In the genomic region with DNA sequence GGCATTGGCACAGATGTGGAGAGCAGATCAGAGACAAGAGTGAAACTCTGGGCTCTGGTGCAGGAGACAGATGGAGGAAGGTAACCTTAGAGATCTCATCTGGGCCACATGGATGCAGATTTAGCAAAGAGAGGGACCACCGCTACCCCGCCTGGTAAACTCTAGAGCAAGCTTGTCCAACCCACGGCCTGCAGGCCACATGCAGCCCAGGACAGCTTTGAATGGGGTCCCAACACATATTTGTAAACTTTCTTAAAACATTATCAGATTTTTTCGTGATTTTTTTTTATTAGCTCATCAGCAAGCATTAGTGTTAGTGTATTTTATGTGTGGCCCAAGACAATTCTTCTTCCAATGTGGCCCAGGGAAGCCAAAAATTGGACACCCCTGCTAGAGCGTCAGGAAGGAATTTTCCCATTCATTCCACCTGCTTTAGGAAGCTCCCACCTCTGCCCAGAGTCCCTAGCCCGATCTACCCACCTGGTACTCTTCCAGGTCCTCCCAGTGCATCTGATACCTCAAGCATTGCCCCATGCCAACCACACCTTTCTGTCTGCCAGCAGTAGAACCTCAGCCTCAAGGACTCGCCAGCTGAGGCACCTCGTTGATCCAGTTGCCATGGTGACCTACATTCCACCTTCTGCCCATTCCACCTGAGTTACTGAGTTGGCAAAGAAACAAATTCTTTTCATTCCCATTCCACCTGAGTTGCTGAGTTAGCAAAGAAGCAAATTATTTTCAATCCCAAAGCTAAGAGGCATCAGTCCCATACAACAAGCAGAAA, we compare ENCODE assay signal across 16 cellular contexts. TPM values are rescaled to one million over a fixed set of nuclear protein-coding genes. Genes with fewer than 3 reads are reported as not detected.
A peak's percentile ranks its signal among the peaks of the same experiment; 100 is the strongest.
DNase-seq lines count a peak whose midpoint lies in the region; ATAC-seq and TF ChIP-seq lines count a peak whose summit lies in the region.
"Had no signal": no experiment of that assay in that cellular context is flagged by ENCODE, and none has a peak within 500 bp of the region (broad histone marks: within the 10 kb centered on the region; RNA-seq: fewer than 3 reads in every experiment).

A gene (minus strand): TSS at position 586 of the 784 bp plus-strand sequence. CDS start 52 bp downstream, at position 534.

- peak within 1 kb of the TSS; percentile 11 for H3K27ac Mint-ChIP-seq in activated CD4-positive, alpha-beta T cell treated with anti-CD3 and anti-CD28 coated beads, Interleukin-2, amount 10 ng/mL, durations not matched to agents 7 days and 5 days
- H3K27ac Mint-ChIP-seq in WTC11: no peak within 1 kb of the TSS

- H3K4me3 ChIP-seq in kidney epithelial cell (ENCODE audit: low read depth, low read length) (no peak within 1 kb of the TSS), upper lobe of right lung (no peak within 1 kb of the TSS), ovary (no peak within 1 kb of the TSS)
- H3K4me3 ChIP-seq: GM23248, spleen, transverse colon had no signal

- peaks cover 3% of the 10 kb centered on the region for H3K4me1 Mint-ChIP-seq in activated CD4-positive, alpha-beta T cell treated with anti-CD3 and anti-CD28 coated beads, Interleukin-2, amount 10 ng/mL, durations not matched to agents 7 days and 5 days
- peaks cover 16% of the 10 kb centered on the region for H3K4me1 Mint-ChIP-seq in WTC11

- H3K9me3 ChIP-seq in upper lobe of right lung (no peaks in the 10 kb centered on the region), ovary (no peaks in the 10 kb centered on the region)
- H3K9me3 ChIP-seq: spleen, transverse colon had no signal

- H3K4me1 ChIP-seq in upper lobe of right lung (peaks cover 7% of the 10 kb centered on the region), ovary (ENCODE audit: insufficient read depth) (no peaks in the 10 kb centered on the region)
- H3K4me1 ChIP-seq: transverse colon had no signal

- H3K27me3 Mint-ChIP-seq in activated CD4-positive, alpha-beta T cell treated with anti-CD3 and anti-CD28 coated beads, Interleukin-2, amount 10 ng/mL, durations not matched to agents 7 days and 5 days: peaks cover 30% of the 10 kb centered on the region
- H3K27me3 Mint-ChIP-seq in WTC11 (ENCODE audit: low read depth): no peaks in the 10 kb centered on the region

- H3K27ac ChIP-seq in upper lobe of right lung (no peak within 1 kb of the TSS), ovary (no peak within 1 kb of the TSS)
- H3K27ac ChIP-seq: GM23248, spleen, transverse colon had no signal

- ATAC-seq in WTC11: peak; percentile 15; the same call in 1 of the 2 replicates
- ATAC-seq in upper lobe of right lung: peak; percentile 74
- ATAC-seq: left colon had no signal

- no peaks in the 10 kb centered on the region for H3K36me3 Mint-ChIP-seq in activated CD4-positive, alpha-beta T cell treated with anti-CD3 and anti-CD28 coated beads, Interleukin-2, amount 10 ng/mL, durations not matched to agents 7 days and 5 days (ENCODE audit: low read depth)
- H3K36me3 Mint-ChIP-seq in WTC11: no peaks in the 10 kb centered on the region

- WGBS in ovary, 3 donors: 82 to 85% (median 83%) methylated on average over 8 of the region's 8 CpGs

- CTCF ChIA-PET in activated CD4-positive, alpha-beta T cell treated with anti-CD3 and anti-CD28 coated beads, Interleukin-2, amount 10 ng/mL, durations not matched to agents 7 days and 5 days (lab: Charles Lee): interaction anchor here (1.2 kb wide), 1 partner anchor 29 kb away, joined by 3 read pairs; no protein-coding TSS in a partner anchor
- CTCF ChIA-PET in WTC11 (lab: Charles Lee): interaction anchor here (1.1 to 1.4 kb wide), 2 partner anchors 27 to 34 kb away, joined by 3 to 4 read pairs; no protein-coding TSS in a partner anchor

- peaks cover 7% of the 10 kb centered on the region for H3K27me3 ChIP-seq in kidney epithelial cell (ENCODE audit: control insufficient read depth, insufficient read depth, low read length)
- H3K27me3 ChIP-seq in upper lobe of right lung: no peaks in the 10 kb centered on the region
- H3K27me3 ChIP-seq in ovary: no peaks in the 10 kb centered on the region

- H3K4me3 Mint-ChIP-seq in activated CD4-positive, alpha-beta T cell treated with anti-CD3 and anti-CD28 coated beads, Interleukin-2, amount 10 ng/mL, durations not matched to agents 7 days and 5 days: no peak within 1 kb of the TSS
- no peak within 1 kb of the TSS for H3K4me3 Mint-ChIP-seq in WTC11

- no peaks in the 10 kb centered on the region for H3K9me3 Mint-ChIP-seq in activated CD4-positive, alpha-beta T cell treated with anti-CD3 and anti-CD28 coated beads, Interleukin-2, amount 10 ng/mL, durations not matched to agents 7 days and 5 days
- no peaks in the 10 kb centered on the region for H3K9me3 Mint-ChIP-seq in WTC11

- POLR2A ChIA-PET in activated CD4-positive, alpha-beta T cell treated with anti-CD3 and anti-CD28 coated beads, Interleukin-2, amount 10 ng/mL, durations not matched to agents 7 days and 5 days (lab: Charles Lee): no interaction called here
- POLR2A ChIA-PET in WTC11 (lab: Charles Lee): no interaction called here

- TF ChIP-seq POLR2A in ovary (IDR thresholded peaks at IDR 0.05): no peak

- H3K36me3 ChIP-seq in kidney epithelial cell (ENCODE audit: control insufficient read depth, insufficient read depth, low read length) (no peaks in the 10 kb centered on the region), upper lobe of right lung (no peaks in the 10 kb centered on the region), ovary (no peaks in the 10 kb centered on the region)
- H3K36me3 ChIP-seq: spleen, transverse colon had no signal

- TF ChIP-seq CTCF in WTC11 (IDR thresholded peaks at IDR 0.05): no peak
- TF ChIP-seq CTCF in kidney epithelial cell (IDR thresholded peaks at IDR 0.05; ENCODE audit: insufficient read depth, low read length, poor library complexity, severe bottlenecking): no peak
- TF ChIP-seq CTCF in upper lobe of right lung (IDR thresholded peaks at IDR 0.05): no peak
- no peak for TF ChIP-seq CTCF in ovary (IDR thresholded peaks at IDR 0.05)

- intact Hi-C loops in upper lobe of right lung (cut with DNase I): no loop called here
- intact Hi-C loops in ovary (cut with DNase I): no loop called here

- DNase-seq in activated CD4-positive, alpha-beta T cell treated with anti-CD3 and anti-CD28 coated beads, Interleukin-2, amount 10 ng/mL, durations not matched to agents 7 days and 5 days: no peak
- no peak for DNase-seq in activated CD4-positive, alpha-beta T cell treated with anti-CD3 and anti-CD28 coated beads, Interleukin-2, amount 50 U/mL, for 4 hours
- no peak for DNase-seq in WTC11 (ENCODE audit: low spot score)
- peak; percentile 55 for DNase-seq in kidney epithelial cell (ENCODE audit: low read depth)
- DNase-seq in upper lobe of right lung: no peak
- DNase-seq in KG1 (lab: John Stamatoyannopoulos, UW): no peak
- no peak for DNase-seq in COLO829 (ENCODE audit: low spot score)
- no peak for DNase-seq in ovary
- DNase-seq: NCI-H1417 treated with DMSO at 0.1 percent for 48 hours had no signal

- TF ChIP-seq EP300 in ovary (IDR thresholded peaks at IDR 0.05): no peak

TF ChIP-seq in WTC11, 78 proteins besides CTCF, POLR2A, EP300 and RAD21 (continues in another document):
- TF ChIP-seq MXD4 (CRISPR knock-in tag; IDR thresholded peaks at IDR 0.05; ENCODE audit: borderline replicate concordance) (no peak), JUN (CRISPR knock-in tag; IDR thresholded peaks at IDR 0.05) (no peak), NFYB (CRISPR knock-in tag; conservative IDR thresholded peaks at IDR 0.05; ENCODE audit: low read depth) (no peak), TCF7 (CRISPR knock-in tag; IDR thresholded peaks at IDR 0.05; ENCODE audit: low read depth) (no peak), RELA (CRISPR knock-in tag; IDR thresholded peaks at IDR 0.05; ENCODE audit: borderline replicate concordance) (no peak), MYBL2 (CRISPR knock-in tag; IDR thresholded peaks at IDR 0.05) (no peak), ZNF121 (CRISPR knock-in tag; IDR thresholded peaks at IDR 0.05) (no peak), ZNF138 (CRISPR knock-in tag; conservative IDR thresholded peaks at IDR 0.05) (no peak)
- TF ChIP-seq, protein P1, sequence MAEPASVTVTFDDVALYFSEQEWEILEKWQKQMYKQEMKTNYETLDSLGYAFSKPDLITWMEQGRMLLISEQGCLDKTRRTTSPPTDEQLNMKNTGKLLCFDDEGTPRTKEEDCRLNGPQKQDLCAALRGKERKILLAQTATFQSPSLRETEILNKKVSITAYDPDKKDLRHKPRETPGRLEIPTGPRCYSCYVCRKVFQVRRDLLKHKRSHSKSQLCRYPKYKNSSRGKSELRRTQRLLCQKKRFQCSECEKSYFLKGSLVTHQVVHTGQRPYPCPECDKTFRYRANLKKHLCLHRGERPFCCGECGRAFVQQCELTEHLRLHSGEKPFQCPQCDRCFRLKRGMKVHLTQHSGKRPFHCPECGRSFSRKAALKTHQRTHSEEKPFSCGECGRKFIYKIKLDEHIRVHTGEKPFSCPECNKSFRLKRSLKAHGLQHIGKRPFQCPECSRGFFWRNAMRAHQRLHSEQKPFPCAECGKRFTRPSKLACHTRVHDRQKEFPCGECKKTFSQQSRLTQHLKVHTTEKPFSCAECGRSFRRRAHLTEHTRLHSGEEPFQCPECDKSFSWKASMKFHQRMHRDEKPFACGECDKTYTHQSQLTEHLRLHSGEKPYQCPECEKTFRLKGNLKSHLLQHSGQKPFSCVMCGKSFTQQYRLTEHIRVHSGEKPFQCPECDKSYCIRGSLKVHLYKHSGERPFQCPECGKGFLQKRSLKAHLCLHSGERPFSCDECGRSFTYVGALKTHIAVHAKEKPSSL (CRISPR knock-in tag; conservative IDR thresholded peaks at IDR 0.05): no peak
- TF ChIP-seq, protein P2, sequence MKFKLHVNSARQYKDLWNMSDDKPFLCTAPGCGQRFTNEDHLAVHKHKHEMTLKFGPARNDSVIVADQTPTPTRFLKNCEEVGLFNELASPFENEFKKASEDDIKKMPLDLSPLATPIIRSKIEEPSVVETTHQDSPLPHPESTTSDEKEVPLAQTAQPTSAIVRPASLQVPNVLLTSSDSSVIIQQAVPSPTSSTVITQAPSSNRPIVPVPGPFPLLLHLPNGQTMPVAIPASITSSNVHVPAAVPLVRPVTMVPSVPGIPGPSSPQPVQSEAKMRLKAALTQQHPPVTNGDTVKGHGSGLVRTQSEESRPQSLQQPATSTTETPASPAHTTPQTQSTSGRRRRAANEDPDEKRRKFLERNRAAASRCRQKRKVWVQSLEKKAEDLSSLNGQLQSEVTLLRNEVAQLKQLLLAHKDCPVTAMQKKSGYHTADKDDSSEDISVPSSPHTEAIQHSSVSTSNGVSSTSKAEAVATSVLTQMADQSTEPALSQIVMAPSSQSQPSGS (CRISPR knock-in tag; IDR thresholded peaks at IDR 0.05; ENCODE audit: borderline replicate concordance, low read depth): no peak

RNA-seq across cellular contexts. Expression of the gene that starts here (rescaled TPM):
- total RNA-seq in activated CD4-positive, alpha-beta T cell treated with anti-CD3 and anti-CD28 coated beads, Interleukin-2, amount 10 ng/mL, durations not matched to agents 7 days and 5 days: not detected
- total RNA-seq in WTC11 (2021) (not detected in 3 replicates), kidney epithelial cell (not detected in 2 replicates), upper lobe of right lung (not detected), ovary (not detected)
- 1 to 10 TPM in 1 of 2 donors, not detected in 1; 3.9 TPM for polyA plus RNA-seq in ovary
- total RNA-seq: dermis microvascular lymphatic vessel endothelial cell, GM23248, left colon, SK-MEL-5, spleen, transverse colon had no signal
- polyA plus RNA-seq: AG04450, GM23248, spleen had no signal

Comparison
In these comparisons a context has a peak if more than half of its experiments do, and no peak if none do; other contexts are left out.
1. Peak in ATAC-seq in WTC11; RNA of the gene not detected or under 1 TPM.
2. Peak in DNase-seq in kidney epithelial cell; RNA of the gene not detected or under 1 TPM.
3. Peak in ATAC-seq in upper lobe of right lung; RNA of the gene not detected or under 1 TPM.